Comparison of ENCODE assay signal across 8 cellular contexts in genomic region chr17:4365103-4365627, GRCh38. TPM values are rescaled to one million over a fixed set of nuclear protein-coding genes. Genes with fewer than 3 reads are reported as not detected.
DNase-seq lines count a peak whose midpoint lies in the region; ATAC-seq and TF ChIP-seq lines count a peak whose summit lies in the region.

No MANE protein-coding gene starts in this region.

- H3K27me3 ChIP-seq in SU-DHL-6 (ENCODE audit: low read length) = no peaks in the 10 kb centered on the region
- no peaks in the 10 kb centered on the region for H3K27me3 ChIP-seq in ovary
- no peaks in the 10 kb centered on the region for H3K27me3 ChIP-seq in thymus (ENCODE audit: control insufficient read depth, insufficient read depth)

- 0% methylated on average over 13 to 38 of the region's 38 CpGs for WGBS in ovary, 3 donors
- under 1% methylated on average over 38 of the region's 38 CpGs for WGBS in thymus

- H3K27me3 Mint-ChIP-seq in activated naive CD8-positive, alpha-beta T cell treated with anti-CD3 and anti-CD28 coated beads, Interleukin-2, amount 50 U/mL, for 24 hours = peaks cover 2% of the 10 kb centered on the region

- H3F3A ChIP-seq in SU-DHL-6 (ENCODE audit: insufficient read depth) = peaks cover 31% of the 10 kb centered on the region

- H3K36me3 Mint-ChIP-seq in activated naive CD8-positive, alpha-beta T cell treated with anti-CD3 and anti-CD28 coated beads, Interleukin-2, amount 50 U/mL, for 24 hours (ENCODE audit: low read depth) = peaks cover 10% of the 10 kb centered on the region

- TF ChIP-seq EP300 in ovary (IDR thresholded peaks at IDR 0.05) = no peak

- TF ChIP-seq CTCF in SU-DHL-6 (IDR thresholded peaks at IDR 0.05; ENCODE audit: insufficient read depth, low read length, poor library complexity, severe bottlenecking) = no peak
- TF ChIP-seq CTCF in ovary (IDR thresholded peaks at IDR 0.05) = no peak

- H3K4me3 ChIP-seq in GM08714 (ENCODE audit: low read length) (peak overlapping the region; percentile 96), SU-DHL-6 (ENCODE audit: insufficient read depth, low read length, poor library complexity, severe bottlenecking) (peak overlapping the region; percentile 77), ovary (peak overlapping the region; percentile 93), thymus (ENCODE audit: low read length) (peak overlapping the region; percentile 85)

- H3K9me2 ChIP-seq in SU-DHL-6 (replicated peaks; ENCODE audit: insufficient read depth, low read length) = no peaks in the 10 kb centered on the region

- peak overlapping the region; percentile 86 for H3K4me3 Mint-ChIP-seq in activated naive CD8-positive, alpha-beta T cell treated with anti-CD3 and anti-CD28 coated beads, Interleukin-2, amount 50 U/mL, for 24 hours

- intact Hi-C loops in Right ventricle myocardium superior (cut with DNase I) = loop anchor here (5.0 to 10.0 kb wide), 2 partner anchors 60 to 148 kb away; no protein-coding TSS in a partner anchor
- intact Hi-C loops in ovary (cut with DNase I) = loop anchor here in 1 of 4 donors (10.0 kb wide), 1 partner anchor 50 kb away; no protein-coding TSS in a partner anchor

- H4K20me1 ChIP-seq in SU-DHL-6 (ENCODE audit: low read depth, low read length) = peaks cover 3% of the 10 kb centered on the region; the same call in 1 of the 2 replicates

- peak overlapping the region; percentile 88 for H3K4me2 ChIP-seq in SU-DHL-6 (ENCODE audit: low read depth, low read length, poor library complexity, severe bottlenecking)

- H3K27ac ChIP-seq in SU-DHL-6 (ENCODE audit: low read depth, low read length) (peak overlapping the region; percentile 92), ovary (peak overlapping the region; percentile 83 to 91), thymus (ENCODE audit: low read depth) (peak overlapping the region; percentile 99)

- H3K4me1 ChIP-seq in ovary (ENCODE audit: insufficient read depth) (peaks cover 3% of the 10 kb centered on the region), thymus (ENCODE audit: control insufficient read depth, insufficient read depth, low read length) (peaks cover 4% of the 10 kb centered on the region)

- peaks cover 57% of the 10 kb centered on the region for H3K79me2 ChIP-seq in SU-DHL-6 (ENCODE audit: insufficient read depth, low read length)

- H3K9me3 Mint-ChIP-seq in activated naive CD8-positive, alpha-beta T cell treated with anti-CD3 and anti-CD28 coated beads, Interleukin-2, amount 50 U/mL, for 24 hours = no peaks in the 10 kb centered on the region

- peak; percentile 48 for ATAC-seq in HG02678 (IDR thresholded peaks at IDR 0.05; ENCODE audit: unreplicated experiment)
- peak; percentile 77 for ATAC-seq in activated naive CD8-positive, alpha-beta T cell treated with anti-CD3 and anti-CD28 coated beads, Interleukin-2, amount 50 U/mL, for 24 hours
- peak; percentile 78 for ATAC-seq in Right ventricle myocardium superior (ENCODE audit: poor library complexity)

- peak overlapping the region; percentile 94 for H3K9ac ChIP-seq in SU-DHL-6 (ENCODE audit: low read length)

- H3K9me3 ChIP-seq in SU-DHL-6 (ENCODE audit: insufficient read depth, low read length) = no peaks in the 10 kb centered on the region
- H3K9me3 ChIP-seq in ovary = no peaks in the 10 kb centered on the region
- H3K9me3 ChIP-seq in thymus (ENCODE audit: control insufficient read depth) = no peaks in the 10 kb centered on the region

- H3K36me3 ChIP-seq in SU-DHL-6 (ENCODE audit: low read length) = peaks cover 6% of the 10 kb centered on the region
- no peaks in the 10 kb centered on the region for H3K36me3 ChIP-seq in ovary
- peaks cover 8% of the 10 kb centered on the region for H3K36me3 ChIP-seq in thymus (ENCODE audit: control insufficient read depth, insufficient read depth)

- H3K4me1 Mint-ChIP-seq in activated naive CD8-positive, alpha-beta T cell treated with anti-CD3 and anti-CD28 coated beads, Interleukin-2, amount 50 U/mL, for 24 hours = peaks cover 34% of the 10 kb centered on the region

- H3K27ac Mint-ChIP-seq in activated naive CD8-positive, alpha-beta T cell treated with anti-CD3 and anti-CD28 coated beads, Interleukin-2, amount 50 U/mL, for 24 hours = peak overlapping the region; percentile 96

- TF ChIP-seq POLR2A in ovary (IDR thresholded peaks at IDR 0.05) = peak; percentile 19

- H2AFZ ChIP-seq in SU-DHL-6 (ENCODE audit: low read depth, low read length, severe bottlenecking) = no peak overlapping the region

- DNase-seq in NCI-H1417 (lab: John Stamatoyannopoulos, UW) = peak; percentile 80 to 92 (median 85)
- peak; percentile 90 for DNase-seq in activated naive CD8-positive, alpha-beta T cell treated with anti-CD3 and anti-CD28 coated beads, Interleukin-2, amount 50 U/mL, for 24 hours
- DNase-seq in Right ventricle myocardium superior = peak; percentile 95
- DNase-seq in ovary = peak; percentile 88 to 91 (median 89)

RNA-seq across cellular contexts. Expression of gene UBE2G1, which starts 1.3 kb away (rescaled TPM):
- 107 TPM for total RNA-seq in Right ventricle myocardium superior
- total RNA-seq in ovary = 10 to 100 TPM; 30.5 to 46.1 (median 36.5) TPM
- polyA plus RNA-seq in ovary = 10 to 100 TPM; 12.4 to 50.7 TPM
- polyA plus RNA-seq in thymus = 19.5 TPM

Comparison
In these comparisons a context has a peak if more than half of its experiments do, and no peak if none do; other contexts are left out.
1. Peak in every context shown above with its lines: DNase-seq, ATAC-seq, H3K4me3 ChIP-seq and H3K27ac ChIP-seq.